In genomic region chr7:44767912-44768662, GRCh38 we compare ENCODE assay signal across 1 cellular context.
TF ChIP-seq lines count a peak whose summit lies in the region.

No MANE protein-coding gene starts in this region.

TF ChIP-seq in HepG2, 621 proteins besides CTCF, POLR2A, EP300 and RAD21 (continued from another document and continues in another):
- TF ChIP-seq ZNF264 (CRISPR knock-in tag; IDR thresholded peaks at IDR 0.05) (peak; percentile 54; the same call in 1 of the 2 replicates), MTF1 (CRISPR knock-in tag; IDR thresholded peaks at IDR 0.05) (no peak), MYPOP (CRISPR knock-in tag; IDR thresholded peaks at IDR 0.05) (no peak), ZNF550 (CRISPR knock-in tag; IDR thresholded peaks at IDR 0.05; ENCODE audit: borderline replicate concordance) (no peak), ZFP37 (CRISPR knock-in tag; IDR thresholded peaks at IDR 0.05; ENCODE audit: borderline replicate concordance) (no peak), ZBTB14 (CRISPR knock-in tag; IDR thresholded peaks at IDR 0.05) (no peak), TEAD3 (CRISPR knock-in tag; optimal IDR thresholded peaks at IDR 0.05; ENCODE audit: borderline replicate concordance) (no peak), ZNF432 (CRISPR knock-in tag; IDR thresholded peaks at IDR 0.05; ENCODE audit: borderline replicate concordance) (no peak), ZNF337 (CRISPR knock-in tag; IDR thresholded peaks at IDR 0.05; ENCODE audit: borderline replicate concordance, low read depth) (no peak), FOXA1 (IDR thresholded peaks at IDR 0.05) (no peak), FOXA1 (CRISPR knock-in tag; IDR thresholded peaks at IDR 0.05) (0 out of 2 replicates have a peak, but pooled peaks have one; percentile 12), ZNF749 (CRISPR knock-in tag; IDR thresholded peaks at IDR 0.05; ENCODE audit: borderline replicate concordance) (no peak), ZNF570 (CRISPR knock-in tag; IDR thresholded peaks at IDR 0.05; ENCODE audit: borderline replicate concordance) (no peak), PCBP1 (IDR thresholded peaks at IDR 0.05; ENCODE audit: borderline replicate concordance, low read depth, low read length) (no peak), ZBTB33 (CRISPR knock-in tag; IDR thresholded peaks at IDR 0.05) (no peak), SIX1 (CRISPR knock-in tag; IDR thresholded peaks at IDR 0.05; ENCODE audit: borderline replicate concordance) (no peak), PATZ1 (CRISPR knock-in tag; IDR thresholded peaks at IDR 0.05) (peak; percentile 73), HNRNPLL (IDR thresholded peaks at IDR 0.05; ENCODE audit: low read depth, low read length, poor library complexity, severe bottlenecking) (no peak), STAG1 (CRISPR knock-in tag; IDR thresholded peaks at IDR 0.05) (no peak), PHB2 (IDR thresholded peaks at IDR 0.05; ENCODE audit: partially characterized antibody) (no peak), CBFB (CRISPR knock-in tag; IDR thresholded peaks at IDR 0.05) (no peak), ZNF30 (CRISPR knock-in tag; IDR thresholded peaks at IDR 0.05) (no peak), ZNF234 (CRISPR knock-in tag; conservative IDR thresholded peaks at IDR 0.05) (no peak), ZNF687 (CRISPR knock-in tag; IDR thresholded peaks at IDR 0.05) (peak; percentile 41; the same call in 1 of the 2 replicates), MAFG (CRISPR knock-in tag; IDR thresholded peaks at IDR 0.05) (no peak), PCBP2 (optimal IDR thresholded peaks at IDR 0.05; ENCODE audit: low read depth, low read length, poor library complexity, severe bottlenecking) (no peak), ZNF331 (CRISPR knock-in tag; IDR thresholded peaks at IDR 0.05) (no peak), CC2D1A (CRISPR knock-in tag; IDR thresholded peaks at IDR 0.05) (no peak), ZNF225 (CRISPR knock-in tag; IDR thresholded peaks at IDR 0.05) (no peak), ZNF724P (CRISPR knock-in tag; IDR thresholded peaks at IDR 0.05; ENCODE audit: borderline replicate concordance) (no peak), ZFY (CRISPR knock-in tag; IDR thresholded peaks at IDR 0.05) (0 out of 2 replicates have a peak, but pooled peaks have one; percentile 12), CREM (IDR thresholded peaks at IDR 0.05) (no peak), CREM (CRISPR knock-in tag; IDR thresholded peaks at IDR 0.05) (no peak), SAP130 (CRISPR knock-in tag; IDR thresholded peaks at IDR 0.05; ENCODE audit: low read depth) (peak; percentile 41; the same call in 1 of the 2 replicates), ARID5B (CRISPR knock-in tag; IDR thresholded peaks at IDR 0.05) (no peak), RERE (CRISPR knock-in tag; IDR thresholded peaks at IDR 0.05; ENCODE audit: low read depth) (no peak)
- TF ChIP-seq, protein P1, sequence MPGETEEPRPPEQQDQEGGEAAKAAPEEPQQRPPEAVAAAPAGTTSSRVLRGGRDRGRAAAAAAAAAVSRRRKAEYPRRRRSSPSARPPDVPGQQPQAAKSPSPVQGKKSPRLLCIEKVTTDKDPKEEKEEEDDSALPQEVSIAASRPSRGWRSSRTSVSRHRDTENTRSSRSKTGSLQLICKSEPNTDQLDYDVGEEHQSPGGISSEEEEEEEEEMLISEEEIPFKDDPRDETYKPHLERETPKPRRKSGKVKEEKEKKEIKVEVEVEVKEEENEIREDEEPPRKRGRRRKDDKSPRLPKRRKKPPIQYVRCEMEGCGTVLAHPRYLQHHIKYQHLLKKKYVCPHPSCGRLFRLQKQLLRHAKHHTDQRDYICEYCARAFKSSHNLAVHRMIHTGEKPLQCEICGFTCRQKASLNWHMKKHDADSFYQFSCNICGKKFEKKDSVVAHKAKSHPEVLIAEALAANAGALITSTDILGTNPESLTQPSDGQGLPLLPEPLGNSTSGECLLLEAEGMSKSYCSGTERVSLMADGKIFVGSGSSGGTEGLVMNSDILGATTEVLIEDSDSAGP (CRISPR knock-in tag; IDR thresholded peaks at IDR 0.05; ENCODE audit: borderline replicate concordance), result 0 out of 2 replicates have a peak, but pooled peaks have one; percentile 22
